Comparison of ENCODE assay signal across 8 cellular contexts in genomic region chr3:184710870-184711365, GRCh38. TPM values are rescaled to one million over a fixed set of nuclear protein-coding genes. Genes with fewer than 3 reads are reported as not detected.
DNase-seq lines count a peak whose midpoint lies in the region; ATAC-seq and TF ChIP-seq lines count a peak whose summit lies in the region.

No MANE protein-coding gene starts in this region.

- H3K9ac ChIP-seq in DND-41 (ENCODE audit: low read depth, low read length) = peak overlapping the region; percentile 85

- H3K4me2 ChIP-seq in DND-41 (ENCODE audit: insufficient read depth, low read length) = peak overlapping the region; percentile 97

- H2AFZ ChIP-seq in DND-41 (ENCODE audit: low read depth, low read length) = peak overlapping the region; percentile 89

- H3K36me3 ChIP-seq in DND-41 (ENCODE audit: insufficient read depth, low read length) = peaks cover 6% of the 10 kb centered on the region

- no peaks in the 10 kb centered on the region for H4K20me1 ChIP-seq in DND-41 (ENCODE audit: insufficient read depth, low read length)

- no peaks in the 10 kb centered on the region for H3K27me3 ChIP-seq in DND-41 (ENCODE audit: insufficient read depth, low read length, poor library complexity)

- H3K27ac ChIP-seq in DND-41 (ENCODE audit: low read length) = peak overlapping the region; percentile 73

- H3K4me1 ChIP-seq in DND-41 (ENCODE audit: insufficient read depth, low read length) = peaks cover 24% of the 10 kb centered on the region

- peaks cover 16% of the 10 kb centered on the region for H3K79me2 ChIP-seq in DND-41 (ENCODE audit: insufficient read depth, low read length)

- peak overlapping the region; percentile 60 to 82 for H3K4me3 ChIP-seq in DND-41 (ENCODE audit: low read depth in 1 of 2, low read length in 2 of 2)
- peak overlapping the region; percentile 75 for H3K4me3 ChIP-seq in fibroblast of pulmonary artery (replicated peaks; ENCODE audit: low read depth, low read length)

- DNase-seq in DND-41 = no peak
- DNase-seq in activated CD4-positive, alpha-beta T cell treated with anti-CD3 and anti-CD28 coated beads, Interleukin-2, amount 50 U/mL, for 1 hour = peak; percentile 10
- DNase-seq in fibroblast of pulmonary artery (ENCODE audit: low read depth) = peak; percentile 13
- no peak for DNase-seq in omental fat pad (ENCODE audit: low spot score)
- no peak for DNase-seq in NCI-H2029 treated with DMSO at 0.1 percent for 48 hours (lab: John Stamatoyannopoulos, UW)
- DNase-seq in activated gamma-delta T cell treated with Interleukin-2 at 50 U/mL for 16 hours = no peak

- ATAC-seq in DND-41 (ENCODE audit: insufficient read depth, low read depth) (peak; percentile 14), GM19455 (IDR thresholded peaks at IDR 0.05; ENCODE audit: unreplicated experiment) (peak; percentile 52), HG03565 (IDR thresholded peaks at IDR 0.05; ENCODE audit: unreplicated experiment) (peak; percentile 47), omental fat pad (ENCODE audit: low FRiP score) (peak; percentile 2)

- no peak for TF ChIP-seq CTCF in DND-41 (IDR thresholded peaks at IDR 0.05; ENCODE audit: borderline replicate concordance, extremely low read depth, low read length, poor library complexity, severe bottlenecking)
- TF ChIP-seq CTCF in fibroblast of pulmonary artery (IDR thresholded peaks at IDR 0.05; ENCODE audit: low read length, missing control alignments) = no peak
- TF ChIP-seq CTCF in omental fat pad (IDR thresholded peaks at IDR 0.05) = no peak

- peaks cover 9% of the 10 kb centered on the region for H3K9me3 ChIP-seq in DND-41 (ENCODE audit: insufficient read depth, low read length, severe bottlenecking)

RNA-seq across cellular contexts. Expression of gene MAGEF1, which starts 0.9 kb away (rescaled TPM):
- total RNA-seq in omental fat pad = 10 to 100 TPM in 3 of 4 donors, 1 to 10 TPM in 1; 9.8 to 23.1 (median 18.2) TPM

Comparison
In these comparisons a context has a peak if more than half of its experiments do, and no peak if none do; other contexts are left out.
1. ATAC-seq: peak in every context shown above with its lines; median percentile 52 in GM19455; 47 in HG03565; 14 in DND-41; 2 in omental fat pad.
2. DNase-seq: peak in activated CD4-positive, alpha-beta T cell treated with anti-CD3 and anti-CD28 coated beads, Interleukin-2, amount 50 U/mL, for 1 hour (single experiment) and fibroblast of pulmonary artery (single experiment); none in DND-41 (single experiment), omental fat pad (single experiment), NCI-H2029 treated with DMSO at 0.1 percent for 48 hours (single experiment) and activated gamma-delta T cell treated with Interleukin-2 at 50 U/mL for 16 hours (single experiment).